Comparison of ENCODE assay signal across 8 cellular contexts in the genomic region with DNA sequence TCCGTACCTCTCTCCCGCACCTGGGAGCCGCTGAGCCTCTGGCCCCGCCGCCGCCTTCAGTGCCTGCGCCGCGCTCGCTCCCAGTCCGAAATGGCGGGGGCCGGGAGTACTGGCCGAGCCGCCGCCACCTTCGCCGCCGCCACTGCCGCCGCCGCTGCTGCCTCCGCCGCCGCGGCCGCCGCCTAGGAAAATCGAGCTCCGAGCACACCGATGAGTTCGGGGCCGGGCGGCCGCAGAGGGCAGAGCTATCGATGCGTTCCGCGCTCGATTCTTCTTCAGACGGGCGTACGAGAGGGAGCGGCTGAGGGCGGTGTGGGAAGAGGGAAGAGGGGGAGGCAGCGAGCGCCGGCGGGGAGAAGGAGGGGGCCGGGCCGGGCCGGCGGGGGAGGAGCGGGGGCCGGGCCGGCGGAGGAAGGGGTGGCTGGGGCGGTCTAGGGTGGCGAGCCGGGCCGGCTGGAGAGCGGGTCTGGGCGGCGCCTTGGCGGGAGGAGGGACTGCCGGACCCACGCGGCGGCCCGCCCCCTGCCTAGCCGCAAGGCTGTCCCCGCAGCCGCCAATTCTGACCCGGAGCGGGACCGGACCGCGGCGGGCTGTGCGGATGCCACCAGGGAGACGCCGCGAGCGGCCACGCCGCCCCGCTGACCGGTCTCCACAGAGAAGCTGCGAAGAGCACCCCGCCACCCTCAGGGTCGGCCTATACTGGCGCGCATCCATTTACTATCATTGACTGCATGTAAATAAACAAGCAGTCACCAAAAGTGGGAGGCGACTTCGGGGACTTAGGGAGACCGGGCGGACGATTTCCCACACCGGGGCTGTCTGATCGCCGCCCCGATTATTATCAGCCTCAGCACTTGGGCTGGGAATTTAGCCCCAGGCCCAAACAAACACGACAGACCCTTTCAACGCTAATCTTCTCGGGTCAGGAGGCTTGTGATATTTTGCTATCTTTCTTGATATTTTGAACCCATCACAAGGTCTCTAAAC. TPM values are rescaled to one million over a fixed set of nuclear protein-coding genes. Genes with fewer than 3 reads are reported as not detected.
A peak's percentile ranks its signal among the peaks of the same experiment; 100 is the strongest.
DNase-seq lines count a peak whose midpoint lies in the region; ATAC-seq and TF ChIP-seq lines count a peak whose summit lies in the region.

A gene (minus strand): TSS at position 186 of the 987 bp plus-strand sequence.

- H3K27me3 ChIP-seq in skeletal muscle tissue (ENCODE audit: control insufficient read depth in 3 of 3, insufficient read depth in 3 of 3, low read length in 3 of 3): no peaks in the 10 kb centered on the region

- H3K4me3 ChIP-seq in iPS-18c (ENCODE audit: insufficient read depth, low read depth, low read length): peak within 1 kb of the TSS; percentile 82
- peak within 1 kb of the TSS; percentile 85 to 88 (median 86) for H3K4me3 ChIP-seq in skeletal muscle tissue (ENCODE audit: low read length in 3 of 3)

- H3K9ac ChIP-seq in skeletal muscle tissue (ENCODE audit: low read depth in 1 of 3, low read length in 3 of 3): peak within 1 kb of the TSS; percentile 81 to 88 (median 88)

- in situ Hi-C loops in ACHN (cut with HindIII; ENCODE audit: low pct_ligation_motif_present, low pct_unique_long_range_greater_than_20kb, low sequenced_read_pairs): no loop called here
- in situ Hi-C loops in T47D (cut with HindIII; ENCODE audit: low pct_unique_long_range_greater_than_20kb, low sequenced_read_pairs): no loop called here

- DNase-seq in ACHN (peak; percentile 100), NCI-H2196 (lab: John Stamatoyannopoulos, UW; ENCODE audit: unreplicated experiment) (peak; percentile 100), T47D (ENCODE audit: low read depth in 1 of 2, low spot score in 1 of 2) (peak; percentile 94 to 99)

- ATAC-seq in GM18873 (IDR thresholded peaks at IDR 0.05; ENCODE audit: low FRiP score, unreplicated experiment): peak; percentile 72
- peak; percentile 79 for ATAC-seq in HG03135 (IDR thresholded peaks at IDR 0.05; ENCODE audit: unreplicated experiment)

- TF ChIP-seq CTCF in VCaP (conservative IDR thresholded peaks at IDR 0.05): no peak

- H3K36me3 ChIP-seq in skeletal muscle tissue (ENCODE audit: control insufficient read depth in 3 of 3, insufficient read depth in 3 of 3, low read length in 3 of 3): no peaks in the 10 kb centered on the region

- H3K4me1 ChIP-seq in skeletal muscle tissue (ENCODE audit: control insufficient read depth in 3 of 3, insufficient read depth in 3 of 3, low read length in 3 of 3): peaks cover 3 to 7% (median 4%) of the 10 kb centered on the region in 3 donors

- H3K9me3 ChIP-seq in iPS-18c (ENCODE audit: control insufficient read depth, insufficient read depth, low read length) (no peaks in the 10 kb centered on the region), skeletal muscle tissue (ENCODE audit: control insufficient read depth in 3 of 3, low read length in 3 of 3) (no peaks in the 10 kb centered on the region)

- peak within 1 kb of the TSS; percentile 90 for H3K27ac ChIP-seq in VCaP
- H3K27ac ChIP-seq in skeletal muscle tissue (ENCODE audit: low read depth, low read length): peak within 1 kb of the TSS; percentile 95

RNA-seq across cellular contexts. Expression of the gene that starts here (rescaled TPM):
- 11.5 TPM for total RNA-seq in skeletal muscle tissue

Comparison
In these comparisons a context has a peak if more than half of its experiments do, and no peak if none do; other contexts are left out.
1. Peak in every context shown above with its lines: DNase-seq, ATAC-seq, H3K4me3 ChIP-seq and H3K27ac ChIP-seq.